Comparison of ENCODE assay signal across 8 cellular contexts in the genomic region with DNA sequence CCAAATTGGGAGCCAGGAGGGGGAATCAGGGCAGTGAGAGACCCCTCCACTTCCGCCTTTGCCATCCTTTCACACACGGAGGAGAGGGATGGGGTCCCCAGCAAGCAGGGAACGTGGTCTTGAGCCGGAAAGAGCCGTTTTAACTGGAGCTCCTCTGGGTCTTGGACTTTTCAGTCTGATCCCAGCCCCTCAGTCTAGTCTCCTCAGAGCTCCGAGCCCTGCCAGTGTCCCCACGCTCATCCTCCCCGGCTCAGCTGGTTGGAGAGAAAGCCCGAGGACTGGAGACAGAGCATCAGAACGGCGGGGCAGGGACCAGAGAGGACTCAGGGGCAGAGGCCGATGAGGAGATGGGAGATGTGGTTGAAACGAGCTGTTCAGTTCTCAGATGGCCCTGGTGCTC. TPM values are rescaled to one million over a fixed set of nuclear protein-coding genes. Genes with fewer than 3 reads are reported as not detected.
DNase-seq lines count a peak whose midpoint lies in the region; ATAC-seq and TF ChIP-seq lines count a peak whose summit lies in the region.
"Had no signal": no experiment of that assay in that cellular context is flagged by ENCODE, and none has a peak within 500 bp of the region (broad histone marks: within the 10 kb centered on the region; RNA-seq: fewer than 3 reads in every experiment).

No MANE protein-coding gene starts in this region.

- H3K9me3 Mint-ChIP-seq in Calu3 (ENCODE audit: low read depth, unreplicated experiment) = no peaks in the 10 kb centered on the region
- no peaks in the 10 kb centered on the region for H3K9me3 Mint-ChIP-seq in neural progenitor cell

- BruUV-seq in Calu3 (replicated peaks; lab: Mats Ljungman, UMichigan) = no TSS peak

- H3K27ac ChIP-seq in colonic mucosa (no peak overlapping the region), neural progenitor cell (no peak overlapping the region), uterus (no peak overlapping the region), foreskin keratinocyte (no peak overlapping the region)

- DNase-seq in Calu3 (no peak), MG63 (no peak), colonic mucosa (no peak), neural progenitor cell (ENCODE audit: low spot score) (no peak), amygdala (lab: John Stamatoyannopoulos, UW) (no peak), uterus (no peak), foreskin keratinocyte (no peak)

- CTCF ChIA-PET in Calu3 (lab: Charles Lee) = interaction anchor here (0.5 to 1.7 kb wide), 5 partner anchors 12 to 1249 kb away, joined by 3 to 5 read pairs (median 3); no protein-coding TSS in a partner anchor

- peak overlapping the region; percentile 3 for H3K27ac Mint-ChIP-seq in Calu3 (ENCODE audit: unreplicated experiment)
- no peak overlapping the region for H3K27ac Mint-ChIP-seq in neural progenitor cell

- H3K79me2 ChIP-seq in neural progenitor cell (ENCODE audit: low read depth) = no peaks in the 10 kb centered on the region

- peak overlapping the region; percentile 94 for H3K4me2 ChIP-seq in neural progenitor cell

- no peak for ATAC-seq in foreskin keratinocyte

- no peaks in the 10 kb centered on the region for H3K9me3 ChIP-seq in MG63
- H3K9me3 ChIP-seq in colonic mucosa = no peaks in the 10 kb centered on the region
- no peaks in the 10 kb centered on the region for H3K9me3 ChIP-seq in neural progenitor cell (ENCODE audit: low read depth)
- no peaks in the 10 kb centered on the region for H3K9me3 ChIP-seq in uterus

- H3K4me1 Mint-ChIP-seq in Calu3 (ENCODE audit: low read depth, unreplicated experiment) (no peaks in the 10 kb centered on the region), neural progenitor cell (peaks cover 16% of the 10 kb centered on the region)

- H3K4me3 Mint-ChIP-seq in Calu3 (ENCODE audit: low read depth, unreplicated experiment) (peak overlapping the region; percentile 62), neural progenitor cell (peak overlapping the region; percentile 70)

- peak overlapping the region; percentile 100 for H2AFZ ChIP-seq in neural progenitor cell (replicated peaks)

- no peaks in the 10 kb centered on the region for H3K36me3 ChIP-seq in MG63
- no peaks in the 10 kb centered on the region for H3K36me3 ChIP-seq in colonic mucosa
- H3K36me3 ChIP-seq in neural progenitor cell = no peaks in the 10 kb centered on the region
- no peaks in the 10 kb centered on the region for H3K36me3 ChIP-seq in uterus

- H3F3A ChIP-seq in neural progenitor cell (ENCODE audit: low read depth) = no peaks in the 10 kb centered on the region

- no peak for TF ChIP-seq POLR2A in uterus (IDR thresholded peaks at IDR 0.05)

- H3K27me3 Mint-ChIP-seq in Calu3 (ENCODE audit: unreplicated experiment) (peaks cover 63% of the 10 kb centered on the region), neural progenitor cell (ENCODE audit: insufficient read depth, low read depth) (peaks cover 14% of the 10 kb centered on the region)

- H3K4me1 ChIP-seq in colonic mucosa (peaks cover 6% of the 10 kb centered on the region), neural progenitor cell (peaks cover 10% of the 10 kb centered on the region), uterus (no peaks in the 10 kb centered on the region), foreskin keratinocyte (no peaks in the 10 kb centered on the region)

- H4K20me1 ChIP-seq in neural progenitor cell (ENCODE audit: low read depth) = no peaks in the 10 kb centered on the region

- peak overlapping the region; percentile 50 for H3K4me3 ChIP-seq in MG63
- H3K4me3 ChIP-seq in colonic mucosa = peak overlapping the region; percentile 36
- peak overlapping the region; percentile 57 for H3K4me3 ChIP-seq in neural progenitor cell
- H3K4me3 ChIP-seq in uterus = no peak overlapping the region

- H3K27me3 ChIP-seq in MG63 = no peaks in the 10 kb centered on the region
- no peaks in the 10 kb centered on the region for H3K27me3 ChIP-seq in colonic mucosa
- H3K27me3 ChIP-seq in neural progenitor cell = peaks cover 19% of the 10 kb centered on the region
- H3K27me3 ChIP-seq in uterus = no peaks in the 10 kb centered on the region
- peaks cover 42% of the 10 kb centered on the region for H3K27me3 ChIP-seq in foreskin keratinocyte

- TF ChIP-seq CTCF in Calu3 (IDR thresholded peaks at IDR 0.05; ENCODE audit: unreplicated experiment) (no peak), colonic mucosa (IDR thresholded peaks at IDR 0.05) (no peak), neural progenitor cell (IDR thresholded peaks at IDR 0.05) (no peak), uterus (IDR thresholded peaks at IDR 0.05) (no peak), foreskin keratinocyte (conservative IDR thresholded peaks at IDR 0.05) (no peak)

- intact Hi-C loops in Calu3 (cut with micrococcal nuclease; ENCODE audit: unreplicated experiment) = loop anchor here (5.0 kb wide), 1 partner anchor 163 kb away; no protein-coding TSS in a partner anchor
- intact Hi-C loops in colonic mucosa (cut with DNase I) = loop anchor here (5.0 kb wide), 1 partner anchor 73 kb away; no protein-coding TSS in a partner anchor
- intact Hi-C loops in uterus (cut with DNase I; ENCODE audit: low total_unique reads) = no loop called here

- H3K36me3 Mint-ChIP-seq in Calu3 (ENCODE audit: insufficient read depth, unreplicated experiment) (no peaks in the 10 kb centered on the region), neural progenitor cell (no peaks in the 10 kb centered on the region)

- H3K9ac ChIP-seq in colonic mucosa (ENCODE audit: low read depth in 2 of 2, low read length in 2 of 2) = no peak overlapping the region
- no peak overlapping the region for H3K9ac ChIP-seq in neural progenitor cell

RNA-seq across cellular contexts. Expression of a gene that starts 26.1 kb away (rescaled TPM):
- total RNA-seq in Calu3 (2022) = not detected in 2 replicates
- total RNA-seq in MG63 (2014; rRNA removed; shearing (Covaris generic); ENCODE audit: low replicate concordance) = not detected in 2 replicates
- not detected for total RNA-seq in colonic mucosa
- total RNA-seq in neural progenitor cell (ENCODE audit: low replicate concordance) = 0.36 and 0.84 TPM in 2 replicates
- total RNA-seq in uterus = under 1 TPM in 1 of 4 donors, not detected in 3; 0.21 TPM
- total RNA-seq in foreskin keratinocyte = not detected in 2 replicates
- polyA plus RNA-seq in foreskin keratinocyte = not detected in 2 replicates
- total RNA-seq: SK-MEL-5 had no signal

Comparison
In these comparisons a context has a peak if more than half of its experiments do, and no peak if none do; other contexts are left out.
1. H3K4me3 ChIP-seq: peak in MG63 (single experiment), colonic mucosa (single experiment) and neural progenitor cell (single experiment); none in uterus (0 of 2).